In the genomic region with DNA sequence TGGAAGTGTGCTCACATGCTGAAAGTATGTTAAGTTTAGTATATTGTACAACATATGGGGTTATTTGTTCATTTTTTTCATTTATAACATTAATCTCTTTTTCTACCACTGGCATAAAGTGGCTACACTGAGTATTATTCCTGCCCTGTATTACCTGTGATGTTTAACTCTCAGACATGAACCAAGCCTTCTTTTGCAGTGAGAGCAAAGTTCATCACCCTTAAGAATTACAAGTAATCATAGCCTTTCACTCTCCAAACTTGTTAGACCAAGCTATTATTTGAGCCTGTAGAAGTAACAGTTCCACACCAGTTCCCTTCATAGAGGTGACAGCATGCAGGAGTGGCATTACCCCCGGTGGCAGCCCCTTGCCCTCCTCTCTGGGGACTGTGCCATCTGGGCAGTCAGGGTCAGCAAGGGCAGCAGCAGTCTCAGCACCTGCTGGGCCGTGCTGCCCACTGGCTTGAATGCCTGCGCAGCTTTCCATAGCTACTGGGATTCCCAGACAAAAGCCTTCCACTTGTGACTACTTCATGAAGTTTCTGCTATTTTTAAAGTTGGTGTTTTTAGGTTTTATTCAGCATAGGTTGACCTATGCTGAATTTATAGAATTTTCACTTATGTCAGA, we compare ENCODE assay signal across 17 cellular contexts.
"Had no signal": no experiment of that assay in that cellular context is flagged by ENCODE, and none has a peak within 500 bp of the region (broad histone marks: within the 10 kb centered on the region; RNA-seq: fewer than 3 reads in every experiment).

No MANE protein-coding gene starts in this region.

- H3K27me3 ChIP-seq: esophagus squamous epithelium, stomach, testis, upper lobe of right lung had no signal

- H3K4me1 ChIP-seq: upper lobe of right lung had no signal

- H3K9me3 Mint-ChIP-seq: activated naive CD4-positive, alpha-beta T cell treated with anti-CD3 and anti-CD28 coated beads, Interleukin-2, amount 10 ng/mL, durations not matched to agents 7 days and 5 days; central memory CD8-positive, alpha-beta T cell; mesothelial cell of epicardium; naive B cell had no signal

- H3K27ac ChIP-seq: esophagus squamous epithelium, lower lobe of right lung, stomach, testis, upper lobe of right lung had no signal

- H3K4me3 ChIP-seq: coronary artery, esophagus squamous epithelium, lower lobe of right lung, stomach, testis, upper lobe of right lung had no signal

- H3K27me3 Mint-ChIP-seq: activated naive CD4-positive, alpha-beta T cell treated with anti-CD3 and anti-CD28 coated beads, Interleukin-2, amount 10 ng/mL, durations not matched to agents 7 days and 5 days; central memory CD8-positive, alpha-beta T cell; naive B cell had no signal

- H3K4me1 Mint-ChIP-seq: activated naive CD4-positive, alpha-beta T cell treated with anti-CD3 and anti-CD28 coated beads, Interleukin-2, amount 10 ng/mL, durations not matched to agents 7 days and 5 days; mesothelial cell of epicardium; naive B cell had no signal

- H3K9me3 ChIP-seq: esophagus squamous epithelium, lower lobe of right lung, stomach, testis, upper lobe of right lung had no signal

- H3K4me3 Mint-ChIP-seq: activated naive CD4-positive, alpha-beta T cell treated with anti-CD3 and anti-CD28 coated beads, Interleukin-2, amount 10 ng/mL, durations not matched to agents 7 days and 5 days; central memory CD8-positive, alpha-beta T cell; mesothelial cell of epicardium; naive B cell had no signal

- H3K27ac Mint-ChIP-seq: activated naive CD4-positive, alpha-beta T cell treated with anti-CD3 and anti-CD28 coated beads, Interleukin-2, amount 10 ng/mL, durations not matched to agents 7 days and 5 days; mesothelial cell of epicardium had no signal

- DNase-seq: activated CD4-positive, CD25-positive, alpha-beta regulatory T cell treated with anti-CD3 and anti-CD28 coated beads, Interleukin-2, amount 50 U/mL, for 72 hours; activated naive CD4-positive, alpha-beta T cell treated with anti-CD3 and anti-CD28 coated beads, Interleukin-2, amount 10 ng/mL, durations not matched to agents 7 days and 5 days; effector CD4-positive, alpha-beta T cell; esophagus squamous epithelium; kidney glomerular epithelial cell; lower lobe of right lung; naive B cell; posterior cingulate gyrus; stimulated activated CD4-positive, alpha-beta T cell treated with anti-CD3 and anti-CD28 coated beads, Interleukin-12 subunit alpha, Interleukin-12 subunit beta, amount 100 ng/mL, for 4 hours; stimulated activated CD4-positive, alpha-beta T cell treated with anti-CD3 and anti-CD28 coated beads, Interleukin-2, amount 100 ng/mL, for 24 hours; stomach; T-helper 9 cell; testis; upper lobe of right lung had no signal

- H3K36me3 Mint-ChIP-seq: naive B cell had no signal
